In the genomic region with DNA sequence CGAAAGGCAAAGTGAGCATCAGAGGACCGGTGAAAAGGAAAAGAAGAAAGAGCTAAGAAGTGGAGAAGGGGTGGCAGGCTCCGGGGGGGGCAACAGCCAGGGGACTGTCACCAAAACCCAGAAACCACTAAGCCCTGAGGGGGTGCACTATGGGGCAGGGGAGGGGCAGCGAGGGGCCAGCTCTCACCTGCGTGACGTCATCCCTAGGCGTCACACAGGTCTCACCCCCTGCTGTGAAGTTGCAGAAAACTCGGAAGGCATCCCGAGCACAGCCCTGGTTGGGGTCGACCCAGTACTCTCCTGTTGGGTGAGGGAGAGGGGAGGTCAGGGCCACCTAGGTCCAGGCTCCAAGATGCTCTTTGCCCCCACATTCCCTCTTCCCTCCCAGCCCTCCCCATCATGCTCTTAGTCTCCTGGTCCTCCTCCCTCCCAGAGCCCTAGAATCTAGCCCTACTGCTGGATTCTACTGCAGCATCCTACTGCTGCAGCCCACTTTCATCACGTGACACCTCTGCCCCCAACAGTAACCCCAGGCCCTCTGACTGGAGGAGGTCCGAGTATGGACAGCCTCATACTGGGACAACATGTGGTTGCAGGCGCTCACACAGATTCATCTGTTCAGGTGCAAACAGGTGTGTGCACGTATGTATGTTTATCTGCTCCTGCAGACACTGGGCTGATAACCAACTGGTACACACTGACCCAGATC, we compare ENCODE assay signal across 1 cellular context.
TF ChIP-seq lines count a peak whose summit lies in the region.

No MANE protein-coding gene starts in this region.

TF ChIP-seq in K562, 482 proteins besides CTCF, POLR2A, EP300 and RAD21:
- TF ChIP-seq NCOA1 (IDR thresholded peaks at IDR 0.05; ENCODE audit: low read depth) (no peak), POLR2H (tag; IDR thresholded peaks at IDR 0.05; ENCODE audit: low read depth) (no peak), MEF2D (tag; conservative IDR thresholded peaks at IDR 0.05; ENCODE audit: low read depth) (no peak), REST (CRISPR knock-in tag; IDR thresholded peaks at IDR 0.05; ENCODE audit: low read depth) (no peak), NFATC3 (IDR thresholded peaks at IDR 0.05) (no peak), TOE1 (IDR thresholded peaks at IDR 0.05; ENCODE audit: borderline replicate concordance) (peak; percentile 64; the same call in 1 of the 2 replicates), TOE1 (CRISPR knock-in tag; IDR thresholded peaks at IDR 0.05; ENCODE audit: borderline replicate concordance, low read depth) (no peak), PHF21A (IDR thresholded peaks at IDR 0.05; ENCODE audit: borderline replicate concordance, low read depth) (no peak), ZNF197 (CRISPR knock-in tag; IDR thresholded peaks at IDR 0.05; ENCODE audit: low read depth) (no peak), RAD51 (IDR thresholded peaks at IDR 0.05; ENCODE audit: borderline replicate concordance, low read depth) (peak; percentile 78), SIN3A (IDR thresholded peaks at IDR 0.05; ENCODE audit: borderline replicate concordance in 2 of 2, control insufficient read depth in 1 of 2, low read depth in 2 of 2, low read length in 2 of 2) (no peak), TCF7L2 (IDR thresholded peaks at IDR 0.05; ENCODE audit: low read depth, low read length) (no peak), USF2 (CRISPR knock-in tag; IDR thresholded peaks at IDR 0.05) (peak; percentile 53; the same call in 1 of the 2 replicates), CREM (IDR thresholded peaks at IDR 0.05; ENCODE audit: low read depth) (peak; percentile 76), CBFA2T3 (IDR thresholded peaks at IDR 0.05) (peak; percentile 28; the same call in 1 of the 2 replicates), CBFA2T2 (conservative IDR thresholded peaks at IDR 0.05) (peak; percentile 38), C11orf30 (IDR thresholded peaks at IDR 0.05; ENCODE audit: low read depth) (no peak), CREB1 (IDR thresholded peaks at IDR 0.05) (0 out of 2 replicates have a peak, but pooled peaks have one; percentile 32), CREB1 (CRISPR knock-in tag; IDR thresholded peaks at IDR 0.05) (no peak), MAFG (tag; conservative IDR thresholded peaks at IDR 0.05) (no peak), ATF1 (CRISPR knock-in tag; IDR thresholded peaks at IDR 0.05) (no peak), ATF1 (tag; IDR thresholded peaks at IDR 0.05) (peak; percentile 74), ATF7 (IDR thresholded peaks at IDR 0.05) (peak; percentile 30; the same call in 1 of the 2 replicates), ZNF431 (CRISPR knock-in tag; IDR thresholded peaks at IDR 0.05) (no peak), ATF3 (IDR thresholded peaks at IDR 0.05) (peak; percentile 57; the same call in 1 of the 2 replicates), ATF3 (CRISPR knock-in tag; conservative IDR thresholded peaks at IDR 0.05) (no peak), ZNF174 (CRISPR knock-in tag; IDR thresholded peaks at IDR 0.05) (no peak), ARNT (IDR thresholded peaks at IDR 0.05) (no peak)
- TF ChIP-seq, protein P1, sequence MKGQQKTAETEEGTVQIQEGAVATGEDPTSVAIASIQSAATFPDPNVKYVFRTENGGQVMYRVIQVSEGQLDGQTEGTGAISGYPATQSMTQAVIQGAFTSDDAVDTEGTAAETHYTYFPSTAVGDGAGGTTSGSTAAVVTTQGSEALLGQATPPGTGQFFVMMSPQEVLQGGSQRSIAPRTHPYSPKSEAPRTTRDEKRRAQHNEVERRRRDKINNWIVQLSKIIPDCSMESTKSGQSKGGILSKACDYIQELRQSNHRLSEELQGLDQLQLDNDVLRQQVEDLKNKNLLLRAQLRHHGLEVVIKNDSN (CRISPR knock-in tag; IDR thresholded peaks at IDR 0.05) = peak; percentile 71
- TF ChIP-seq, protein P2, sequence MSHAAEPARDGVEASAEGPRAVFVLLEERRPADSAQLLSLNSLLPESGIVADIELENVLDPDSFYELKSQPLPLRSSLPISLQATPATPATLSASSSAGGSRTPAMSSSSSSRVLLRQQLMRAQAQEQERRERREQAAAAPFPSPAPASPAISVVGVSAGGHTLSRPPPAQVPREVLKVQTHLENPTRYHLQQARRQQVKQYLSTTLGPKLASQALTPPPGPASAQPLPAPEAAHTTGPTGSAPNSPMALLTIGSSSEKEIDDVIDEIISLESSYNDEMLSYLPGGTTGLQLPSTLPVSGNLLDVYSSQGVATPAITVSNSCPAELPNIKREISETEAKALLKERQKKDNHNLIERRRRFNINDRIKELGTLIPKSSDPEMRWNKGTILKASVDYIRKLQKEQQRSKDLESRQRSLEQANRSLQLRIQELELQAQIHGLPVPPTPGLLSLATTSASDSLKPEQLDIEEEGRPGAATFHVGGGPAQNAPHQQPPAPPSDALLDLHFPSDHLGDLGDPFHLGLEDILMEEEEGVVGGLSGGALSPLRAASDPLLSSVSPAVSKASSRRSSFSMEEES (CRISPR knock-in tag; IDR thresholded peaks at IDR 0.05) = peak; percentile 89
